ENCODE assay signal across 1 cellular context in genomic region chr15:90947577-90948357, GRCh38.
A peak's percentile ranks its signal among the peaks of the same experiment; 100 is the strongest.
TF ChIP-seq lines count a peak whose summit lies in the region.

No MANE protein-coding gene starts in this region.

TF ChIP-seq in K562, 482 proteins besides CTCF, POLR2A, EP300 and RAD21:
- TF ChIP-seq ELF4 (CRISPR knock-in tag; IDR thresholded peaks at IDR 0.05) (no peak), BCOR (IDR thresholded peaks at IDR 0.05) (no peak), C11orf30 (IDR thresholded peaks at IDR 0.05; ENCODE audit: low read depth) (peak; percentile 85), MYC (IDR thresholded peaks at IDR 0.05; ENCODE audit: low read depth, low read length) (peak; percentile 40; the same call in 1 of the 2 replicates), MYC (CRISPR knock-in tag; IDR thresholded peaks at IDR 0.05; ENCODE audit: borderline replicate concordance, low read depth) (no peak), E2F3 (CRISPR knock-in tag; IDR thresholded peaks at IDR 0.05) (no peak), CREBBP (IDR thresholded peaks at IDR 0.05; ENCODE audit: low read depth, low read length) (no peak), NFIC (IDR thresholded peaks at IDR 0.05) (peak; percentile 86), EP400 (IDR thresholded peaks at IDR 0.05) (no peak), ZNF316 (IDR thresholded peaks at IDR 0.05) (peak; percentile 72; the same call in 1 of the 2 replicates), NFE2 (IDR thresholded peaks at IDR 0.05; ENCODE audit: low read depth) (peak; percentile 67), ZNF551 (CRISPR knock-in tag; IDR thresholded peaks at IDR 0.05) (no peak), RBFOX2 (IDR thresholded peaks at IDR 0.05; ENCODE audit: low read depth, low read length) (peak; percentile 19; the same call in 1 of the 2 replicates), POLR2G (IDR thresholded peaks at IDR 0.05; ENCODE audit: low read depth, low read length) (0 out of 2 replicates have a peak, but pooled peaks have one; percentile 21), DPF2 (IDR thresholded peaks at IDR 0.05) (0 out of 2 replicates have a peak, but pooled peaks have one; percentile 19), HMBOX1 (IDR thresholded peaks at IDR 0.05) (no peak), ELF2 (CRISPR knock-in tag; IDR thresholded peaks at IDR 0.05) (no peak), WHSC1 (IDR thresholded peaks at IDR 0.05; ENCODE audit: low read length) (peak; percentile 56), MAFG (tag; conservative IDR thresholded peaks at IDR 0.05) (peak; percentile 57; the same call in 1 of the 2 replicates), HCFC1 (IDR thresholded peaks at IDR 0.05; ENCODE audit: low read depth, low read length) (no peak), SMAD2 (IDR thresholded peaks at IDR 0.05; ENCODE audit: low read depth, low read length) (no peak), CSDE1 (IDR thresholded peaks at IDR 0.05) (no peak), MAFK (IDR thresholded peaks at IDR 0.05; ENCODE audit: low read length) (peak; percentile 61), MTA3 (IDR thresholded peaks at IDR 0.05; ENCODE audit: borderline replicate concordance) (0 out of 2 replicates have a peak, but pooled peaks have one; percentile 46)
- TF ChIP-seq, protein P1, sequence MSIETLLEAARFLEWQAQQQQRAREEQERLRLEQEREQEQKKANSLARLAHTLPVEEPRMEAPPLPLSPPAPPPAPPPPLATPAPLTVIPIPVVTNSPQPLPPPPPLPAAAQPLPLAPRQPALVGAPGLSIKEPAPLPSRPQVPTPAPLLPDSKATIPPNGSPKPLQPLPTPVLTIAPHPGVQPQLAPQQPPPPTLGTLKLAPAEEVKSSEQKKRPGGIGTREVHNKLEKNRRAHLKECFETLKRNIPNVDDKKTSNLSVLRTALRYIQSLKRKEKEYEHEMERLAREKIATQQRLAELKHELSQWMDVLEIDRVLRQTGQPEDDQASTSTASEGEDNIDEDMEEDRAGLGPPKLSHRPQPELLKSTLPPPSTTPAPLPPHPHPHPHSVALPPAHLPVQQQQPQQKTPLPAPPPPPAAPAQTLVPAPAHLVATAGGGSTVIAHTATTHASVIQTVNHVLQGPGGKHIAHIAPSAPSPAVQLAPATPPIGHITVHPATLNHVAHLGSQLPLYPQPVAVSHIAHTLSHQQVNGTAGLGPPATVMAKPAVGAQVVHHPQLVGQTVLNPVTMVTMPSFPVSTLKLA (conservative IDR thresholded peaks at IDR 0.05): peak; percentile 58 to 69
- TF ChIP-seq, protein P2, sequence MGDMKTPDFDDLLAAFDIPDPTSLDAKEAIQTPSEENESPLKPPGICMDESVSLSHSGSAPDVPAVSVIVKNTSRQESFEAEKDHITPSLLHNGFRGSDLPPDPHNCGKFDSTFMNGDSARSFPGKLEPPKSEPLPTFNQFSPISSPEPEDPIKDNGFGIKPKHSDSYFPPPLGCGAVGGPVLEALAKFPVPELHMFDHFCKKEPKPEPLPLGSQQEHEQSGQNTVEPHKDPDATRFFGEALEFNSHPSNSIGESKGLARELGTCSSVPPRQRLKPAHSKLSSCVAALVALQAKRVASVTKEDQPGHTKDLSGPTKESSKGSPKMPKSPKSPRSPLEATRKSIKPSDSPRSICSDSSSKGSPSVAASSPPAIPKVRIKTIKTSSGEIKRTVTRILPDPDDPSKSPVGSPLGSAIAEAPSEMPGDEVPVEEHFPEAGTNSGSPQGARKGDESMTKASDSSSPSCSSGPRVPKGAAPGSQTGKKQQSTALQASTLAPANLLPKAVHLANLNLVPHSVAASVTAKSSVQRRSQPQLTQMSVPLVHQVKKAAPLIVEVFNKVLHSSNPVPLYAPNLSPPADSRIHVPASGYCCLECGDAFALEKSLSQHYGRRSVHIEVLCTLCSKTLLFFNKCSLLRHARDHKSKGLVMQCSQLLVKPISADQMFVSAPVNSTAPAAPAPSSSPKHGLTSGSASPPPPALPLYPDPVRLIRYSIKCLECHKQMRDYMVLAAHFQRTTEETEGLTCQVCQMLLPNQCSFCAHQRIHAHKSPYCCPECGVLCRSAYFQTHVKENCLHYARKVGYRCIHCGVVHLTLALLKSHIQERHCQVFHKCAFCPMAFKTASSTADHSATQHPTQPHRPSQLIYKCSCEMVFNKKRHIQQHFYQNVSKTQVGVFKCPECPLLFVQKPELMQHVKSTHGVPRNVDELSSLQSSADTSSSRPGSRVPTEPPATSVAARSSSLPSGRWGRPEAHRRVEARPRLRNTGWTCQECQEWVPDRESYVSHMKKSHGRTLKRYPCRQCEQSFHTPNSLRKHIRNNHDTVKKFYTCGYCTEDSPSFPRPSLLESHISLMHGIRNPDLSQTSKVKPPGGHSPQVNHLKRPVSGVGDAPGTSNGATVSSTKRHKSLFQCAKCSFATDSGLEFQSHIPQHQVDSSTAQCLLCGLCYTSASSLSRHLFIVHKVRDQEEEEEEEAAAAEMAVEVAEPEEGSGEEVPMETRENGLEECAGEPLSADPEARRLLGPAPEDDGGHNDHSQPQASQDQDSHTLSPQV (IDR thresholded peaks at IDR 0.05): peak; percentile 84
- TF ChIP-seq, protein P3, sequence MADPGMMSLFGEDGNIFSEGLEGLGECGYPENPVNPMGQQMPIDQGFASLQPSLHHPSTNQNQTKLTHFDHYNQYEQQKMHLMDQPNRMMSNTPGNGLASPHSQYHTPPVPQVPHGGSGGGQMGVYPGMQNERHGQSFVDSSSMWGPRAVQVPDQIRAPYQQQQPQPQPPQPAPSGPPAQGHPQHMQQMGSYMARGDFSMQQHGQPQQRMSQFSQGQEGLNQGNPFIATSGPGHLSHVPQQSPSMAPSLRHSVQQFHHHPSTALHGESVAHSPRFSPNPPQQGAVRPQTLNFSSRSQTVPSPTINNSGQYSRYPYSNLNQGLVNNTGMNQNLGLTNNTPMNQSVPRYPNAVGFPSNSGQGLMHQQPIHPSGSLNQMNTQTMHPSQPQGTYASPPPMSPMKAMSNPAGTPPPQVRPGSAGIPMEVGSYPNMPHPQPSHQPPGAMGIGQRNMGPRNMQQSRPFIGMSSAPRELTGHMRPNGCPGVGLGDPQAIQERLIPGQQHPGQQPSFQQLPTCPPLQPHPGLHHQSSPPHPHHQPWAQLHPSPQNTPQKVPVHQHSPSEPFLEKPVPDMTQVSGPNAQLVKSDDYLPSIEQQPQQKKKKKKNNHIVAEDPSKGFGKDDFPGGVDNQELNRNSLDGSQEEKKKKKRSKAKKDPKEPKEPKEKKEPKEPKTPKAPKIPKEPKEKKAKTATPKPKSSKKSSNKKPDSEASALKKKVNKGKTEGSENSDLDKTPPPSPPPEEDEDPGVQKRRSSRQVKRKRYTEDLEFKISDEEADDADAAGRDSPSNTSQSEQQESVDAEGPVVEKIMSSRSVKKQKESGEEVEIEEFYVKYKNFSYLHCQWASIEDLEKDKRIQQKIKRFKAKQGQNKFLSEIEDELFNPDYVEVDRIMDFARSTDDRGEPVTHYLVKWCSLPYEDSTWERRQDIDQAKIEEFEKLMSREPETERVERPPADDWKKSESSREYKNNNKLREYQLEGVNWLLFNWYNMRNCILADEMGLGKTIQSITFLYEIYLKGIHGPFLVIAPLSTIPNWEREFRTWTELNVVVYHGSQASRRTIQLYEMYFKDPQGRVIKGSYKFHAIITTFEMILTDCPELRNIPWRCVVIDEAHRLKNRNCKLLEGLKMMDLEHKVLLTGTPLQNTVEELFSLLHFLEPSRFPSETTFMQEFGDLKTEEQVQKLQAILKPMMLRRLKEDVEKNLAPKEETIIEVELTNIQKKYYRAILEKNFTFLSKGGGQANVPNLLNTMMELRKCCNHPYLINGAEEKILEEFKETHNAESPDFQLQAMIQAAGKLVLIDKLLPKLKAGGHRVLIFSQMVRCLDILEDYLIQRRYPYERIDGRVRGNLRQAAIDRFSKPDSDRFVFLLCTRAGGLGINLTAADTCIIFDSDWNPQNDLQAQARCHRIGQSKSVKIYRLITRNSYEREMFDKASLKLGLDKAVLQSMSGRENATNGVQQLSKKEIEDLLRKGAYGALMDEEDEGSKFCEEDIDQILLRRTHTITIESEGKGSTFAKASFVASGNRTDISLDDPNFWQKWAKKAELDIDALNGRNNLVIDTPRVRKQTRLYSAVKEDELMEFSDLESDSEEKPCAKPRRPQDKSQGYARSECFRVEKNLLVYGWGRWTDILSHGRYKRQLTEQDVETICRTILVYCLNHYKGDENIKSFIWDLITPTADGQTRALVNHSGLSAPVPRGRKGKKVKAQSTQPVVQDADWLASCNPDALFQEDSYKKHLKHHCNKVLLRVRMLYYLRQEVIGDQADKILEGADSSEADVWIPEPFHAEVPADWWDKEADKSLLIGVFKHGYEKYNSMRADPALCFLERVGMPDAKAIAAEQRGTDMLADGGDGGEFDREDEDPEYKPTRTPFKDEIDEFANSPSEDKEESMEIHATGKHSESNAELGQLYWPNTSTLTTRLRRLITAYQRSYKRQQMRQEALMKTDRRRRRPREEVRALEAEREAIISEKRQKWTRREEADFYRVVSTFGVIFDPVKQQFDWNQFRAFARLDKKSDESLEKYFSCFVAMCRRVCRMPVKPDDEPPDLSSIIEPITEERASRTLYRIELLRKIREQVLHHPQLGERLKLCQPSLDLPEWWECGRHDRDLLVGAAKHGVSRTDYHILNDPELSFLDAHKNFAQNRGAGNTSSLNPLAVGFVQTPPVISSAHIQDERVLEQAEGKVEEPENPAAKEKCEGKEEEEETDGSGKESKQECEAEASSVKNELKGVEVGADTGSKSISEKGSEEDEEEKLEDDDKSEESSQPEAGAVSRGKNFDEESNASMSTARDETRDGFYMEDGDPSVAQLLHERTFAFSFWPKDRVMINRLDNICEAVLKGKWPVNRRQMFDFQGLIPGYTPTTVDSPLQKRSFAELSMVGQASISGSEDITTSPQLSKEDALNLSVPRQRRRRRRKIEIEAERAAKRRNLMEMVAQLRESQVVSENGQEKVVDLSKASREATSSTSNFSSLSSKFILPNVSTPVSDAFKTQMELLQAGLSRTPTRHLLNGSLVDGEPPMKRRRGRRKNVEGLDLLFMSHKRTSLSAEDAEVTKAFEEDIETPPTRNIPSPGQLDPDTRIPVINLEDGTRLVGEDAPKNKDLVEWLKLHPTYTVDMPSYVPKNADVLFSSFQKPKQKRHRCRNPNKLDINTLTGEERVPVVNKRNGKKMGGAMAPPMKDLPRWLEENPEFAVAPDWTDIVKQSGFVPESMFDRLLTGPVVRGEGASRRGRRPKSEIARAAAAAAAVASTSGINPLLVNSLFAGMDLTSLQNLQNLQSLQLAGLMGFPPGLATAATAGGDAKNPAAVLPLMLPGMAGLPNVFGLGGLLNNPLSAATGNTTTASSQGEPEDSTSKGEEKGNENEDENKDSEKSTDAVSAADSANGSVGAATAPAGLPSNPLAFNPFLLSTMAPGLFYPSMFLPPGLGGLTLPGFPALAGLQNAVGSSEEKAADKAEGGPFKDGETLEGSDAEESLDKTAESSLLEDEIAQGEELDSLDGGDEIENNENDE (IDR thresholded peaks at IDR 0.05; ENCODE audit: low read depth, low read length): no peak
- TF ChIP-seq, protein P4, sequence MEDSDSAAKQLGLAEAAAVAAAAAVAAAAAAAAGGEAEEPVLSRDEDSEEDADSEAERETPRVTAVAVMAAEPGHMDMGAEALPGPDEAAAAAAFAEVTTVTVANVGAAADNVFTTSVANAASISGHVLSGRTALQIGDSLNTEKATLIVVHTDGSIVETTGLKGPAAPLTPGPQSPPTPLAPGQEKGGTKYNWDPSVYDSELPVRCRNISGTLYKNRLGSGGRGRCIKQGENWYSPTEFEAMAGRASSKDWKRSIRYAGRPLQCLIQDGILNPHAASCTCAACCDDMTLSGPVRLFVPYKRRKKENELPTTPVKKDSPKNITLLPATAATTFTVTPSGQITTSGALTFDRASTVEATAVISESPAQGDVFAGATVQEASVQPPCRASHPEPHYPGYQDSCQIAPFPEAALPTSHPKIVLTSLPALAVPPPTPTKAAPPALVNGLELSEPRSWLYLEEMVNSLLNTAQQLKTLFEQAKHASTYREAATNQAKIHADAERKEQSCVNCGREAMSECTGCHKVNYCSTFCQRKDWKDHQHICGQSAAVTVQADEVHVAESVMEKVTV (CRISPR knock-in tag; IDR thresholded peaks at IDR 0.05): no peak
- TF ChIP-seq, protein P5, sequence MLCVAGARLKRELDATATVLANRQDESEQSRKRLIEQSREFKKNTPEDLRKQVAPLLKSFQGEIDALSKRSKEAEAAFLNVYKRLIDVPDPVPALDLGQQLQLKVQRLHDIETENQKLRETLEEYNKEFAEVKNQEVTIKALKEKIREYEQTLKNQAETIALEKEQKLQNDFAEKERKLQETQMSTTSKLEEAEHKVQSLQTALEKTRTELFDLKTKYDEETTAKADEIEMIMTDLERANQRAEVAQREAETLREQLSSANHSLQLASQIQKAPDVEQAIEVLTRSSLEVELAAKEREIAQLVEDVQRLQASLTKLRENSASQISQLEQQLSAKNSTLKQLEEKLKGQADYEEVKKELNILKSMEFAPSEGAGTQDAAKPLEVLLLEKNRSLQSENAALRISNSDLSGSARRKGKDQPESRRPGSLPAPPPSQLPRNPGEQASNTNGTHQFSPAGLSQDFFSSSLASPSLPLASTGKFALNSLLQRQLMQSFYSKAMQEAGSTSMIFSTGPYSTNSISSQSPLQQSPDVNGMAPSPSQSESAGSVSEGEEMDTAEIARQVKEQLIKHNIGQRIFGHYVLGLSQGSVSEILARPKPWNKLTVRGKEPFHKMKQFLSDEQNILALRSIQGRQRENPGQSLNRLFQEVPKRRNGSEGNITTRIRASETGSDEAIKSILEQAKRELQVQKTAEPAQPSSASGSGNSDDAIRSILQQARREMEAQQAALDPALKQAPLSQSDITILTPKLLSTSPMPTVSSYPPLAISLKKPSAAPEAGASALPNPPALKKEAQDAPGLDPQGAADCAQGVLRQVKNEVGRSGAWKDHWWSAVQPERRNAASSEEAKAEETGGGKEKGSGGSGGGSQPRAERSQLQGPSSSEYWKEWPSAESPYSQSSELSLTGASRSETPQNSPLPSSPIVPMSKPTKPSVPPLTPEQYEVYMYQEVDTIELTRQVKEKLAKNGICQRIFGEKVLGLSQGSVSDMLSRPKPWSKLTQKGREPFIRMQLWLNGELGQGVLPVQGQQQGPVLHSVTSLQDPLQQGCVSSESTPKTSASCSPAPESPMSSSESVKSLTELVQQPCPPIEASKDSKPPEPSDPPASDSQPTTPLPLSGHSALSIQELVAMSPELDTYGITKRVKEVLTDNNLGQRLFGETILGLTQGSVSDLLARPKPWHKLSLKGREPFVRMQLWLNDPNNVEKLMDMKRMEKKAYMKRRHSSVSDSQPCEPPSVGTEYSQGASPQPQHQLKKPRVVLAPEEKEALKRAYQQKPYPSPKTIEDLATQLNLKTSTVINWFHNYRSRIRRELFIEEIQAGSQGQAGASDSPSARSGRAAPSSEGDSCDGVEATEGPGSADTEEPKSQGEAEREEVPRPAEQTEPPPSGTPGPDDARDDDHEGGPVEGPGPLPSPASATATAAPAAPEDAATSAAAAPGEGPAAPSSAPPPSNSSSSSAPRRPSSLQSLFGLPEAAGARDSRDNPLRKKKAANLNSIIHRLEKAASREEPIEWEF (CRISPR knock-in tag; IDR thresholded peaks at IDR 0.05): no peak
